In the genomic region with DNA sequence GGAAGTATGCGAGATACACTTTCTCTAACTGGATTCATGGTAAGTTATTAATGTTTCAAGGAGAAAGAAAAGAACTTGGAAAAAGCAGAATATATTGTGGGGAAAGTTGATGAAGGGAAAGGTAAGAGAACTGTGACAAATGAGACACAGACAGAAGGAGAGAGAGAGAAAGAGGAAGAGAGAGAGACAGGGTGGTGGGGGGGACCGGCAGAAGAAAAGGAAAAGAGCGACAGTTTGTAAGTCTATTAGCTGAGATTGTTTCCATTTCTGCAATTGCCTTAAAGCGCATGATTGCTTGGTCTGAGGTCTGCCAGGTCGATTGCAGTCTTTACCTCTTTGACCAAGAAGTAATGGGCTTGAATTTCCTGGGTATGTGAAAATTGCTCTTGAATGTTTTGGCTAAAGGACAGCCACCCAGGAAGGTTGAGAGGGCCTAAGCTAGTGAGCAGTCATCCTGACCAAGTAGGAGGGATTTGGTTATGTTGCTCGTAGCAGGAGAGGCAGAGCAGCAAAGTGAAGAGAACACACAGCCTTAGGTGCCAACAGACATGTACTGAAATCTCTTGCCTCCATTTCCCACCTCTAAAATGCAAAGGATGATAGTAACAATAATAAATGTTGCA, we compare ENCODE assay signal across 1 cellular context.
TF ChIP-seq lines count a peak whose summit lies in the region.

No MANE protein-coding gene starts in this region.

TF ChIP-seq in GM12878, 131 proteins besides CTCF, POLR2A, EP300 and RAD21:
- no peak for TF ChIP-seq RUNX3 (IDR thresholded peaks at IDR 0.05; ENCODE audit: low read length)
- peak; percentile 23; the same call in 1 of the 2 replicates for TF ChIP-seq SPI1 (IDR thresholded peaks at IDR 0.05; ENCODE audit: borderline replicate concordance, insufficient read depth, low read depth, low read length)
